In the genomic region with DNA sequence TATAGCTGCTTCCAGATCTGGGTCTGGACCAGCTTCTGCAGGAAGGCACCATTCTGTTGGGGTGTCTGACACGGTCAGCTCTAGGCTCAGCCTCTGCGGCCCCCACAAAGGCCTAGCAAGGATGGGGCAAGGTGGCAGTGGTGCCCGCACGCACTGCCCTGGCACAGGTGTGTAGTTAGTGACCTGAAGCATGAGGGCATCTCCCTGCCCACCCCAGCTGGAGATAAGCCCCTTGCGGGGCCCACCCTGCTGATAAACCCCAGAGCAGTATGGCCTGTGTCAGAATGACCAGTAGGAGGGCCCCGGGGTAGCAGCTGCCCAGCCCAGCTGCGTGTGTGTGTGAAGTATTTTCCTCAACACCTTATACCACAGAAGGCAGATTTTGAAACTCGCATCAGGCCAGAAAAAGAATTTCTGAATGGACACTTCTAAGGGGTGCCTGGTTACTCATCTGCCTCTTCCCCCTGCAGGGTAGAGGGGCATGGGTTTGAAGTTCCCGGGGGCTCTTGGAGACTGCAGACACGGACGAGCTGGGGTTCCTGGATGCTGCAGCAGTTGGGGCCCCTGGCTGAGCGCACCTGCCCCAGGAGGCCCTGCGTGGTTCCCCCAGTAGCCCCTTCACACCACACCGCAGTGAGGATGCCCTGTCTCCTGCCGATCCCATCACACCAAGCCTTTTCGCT, we compare ENCODE assay signal across 8 cellular contexts. TPM values are rescaled to one million over a fixed set of nuclear protein-coding genes. Genes with fewer than 3 reads are reported as not detected.
DNase-seq lines count a peak whose midpoint lies in the region; ATAC-seq and TF ChIP-seq lines count a peak whose summit lies in the region.

No MANE protein-coding gene starts in this region.

- H3K27ac Mint-ChIP-seq in activated T-cell treated with anti-CD3 and anti-CD28 coated beads, Interleukin-2, amount 50 U/mL, for 72 hours: no peak overlapping the region
- H3K27ac Mint-ChIP-seq in T-cell: peak overlapping the region; percentile 34 to 76

- POLR2A ChIA-PET in T-cell (lab: Charles Lee): interaction anchor here in 1 of 2 donors (0.6 kb wide), 1 partner anchor 109 kb away, joined by 3 read pairs; no protein-coding TSS in a partner anchor

- DNase-seq in activated T-cell treated with anti-CD3 and anti-CD28 coated beads for 48 hours (ENCODE audit: low read depth) (peak; percentile 15), T-cell (peak in 2 of 34 experiments; percentile 17 to 19), fibroblast of pulmonary artery (ENCODE audit: low read depth) (peak; percentile 29), spleen (no peak), 8988T (no peak), NCI-H748 treated with DMSO at 0.1 percent for 48 hours (lab: John Stamatoyannopoulos, UW) (no peak)
- no peak for DNase-seq in activated T-cell treated with anti-CD3 and anti-CD28 coated beads, Interleukin-2, amount 50 U/mL, for 72 hours

- peaks cover 39 to 91% (median 75%) of the 10 kb centered on the region in 6 donors for H3K4me1 ChIP-seq in spleen

- H3K36me3 ChIP-seq in spleen: peaks cover 0 to 63% (median 24%) of the 10 kb centered on the region in 6 donors

- H3K4me3 Mint-ChIP-seq in activated T-cell treated with anti-CD3 and anti-CD28 coated beads, Interleukin-2, amount 50 U/mL, for 72 hours: no peak overlapping the region
- no peak overlapping the region for H3K4me3 Mint-ChIP-seq in T-cell

- TF ChIP-seq POLR2A in spleen (IDR thresholded peaks at IDR 0.05): no peak

- H3K36me3 Mint-ChIP-seq in activated T-cell treated with anti-CD3 and anti-CD28 coated beads, Interleukin-2, amount 50 U/mL, for 72 hours (ENCODE audit: insufficient read depth in 2 of 2): peaks cover 10 to 17% of the 10 kb centered on the region in 2 donors
- peaks cover 3% of the 10 kb centered on the region for H3K36me3 Mint-ChIP-seq in T-cell

- no peak for TF ChIP-seq CTCF in fibroblast of pulmonary artery (IDR thresholded peaks at IDR 0.05; ENCODE audit: low read length, missing control alignments)
- TF ChIP-seq CTCF in spleen (IDR thresholded peaks at IDR 0.05 in 8 of 11, conservative IDR thresholded peaks at IDR 0.05 in 3 of 11): no peak

- 64 to 80% (median 71%) methylated on average over 8 to 16 of the region's 16 CpGs for WGBS in spleen, 5 donors

- H3K27ac ChIP-seq in spleen: peak overlapping the region; percentile 3 to 100 (median 73)

- H3K9me3 Mint-ChIP-seq in activated T-cell treated with anti-CD3 and anti-CD28 coated beads, Interleukin-2, amount 50 U/mL, for 72 hours: no peaks in the 10 kb centered on the region
- no peaks in the 10 kb centered on the region for H3K9me3 Mint-ChIP-seq in T-cell

- no peaks in the 10 kb centered on the region for H3K27me3 ChIP-seq in spleen (replicated peaks in 1 of 7)

- no peaks in the 10 kb centered on the region for H3K9me3 ChIP-seq in spleen

- no peaks in the 10 kb centered on the region for H3K27me3 Mint-ChIP-seq in activated T-cell treated with anti-CD3 and anti-CD28 coated beads, Interleukin-2, amount 50 U/mL, for 72 hours (ENCODE audit: low read depth)
- no peaks in the 10 kb centered on the region for H3K27me3 Mint-ChIP-seq in T-cell

- CTCF ChIA-PET in T-cell (lab: Charles Lee): no interaction called here

- H3K4me1 Mint-ChIP-seq in activated T-cell treated with anti-CD3 and anti-CD28 coated beads, Interleukin-2, amount 50 U/mL, for 72 hours (ENCODE audit: low read depth): peaks cover 52% of the 10 kb centered on the region
- H3K4me1 Mint-ChIP-seq in T-cell: peaks cover 35 to 48% (median 39%) of the 10 kb centered on the region in 3 donors

- H3K4me3 ChIP-seq in fibroblast of pulmonary artery (replicated peaks; ENCODE audit: low read depth, low read length) (no peak overlapping the region), spleen (no peak overlapping the region)

- intact Hi-C loops in spleen (cut with DNase I; ENCODE audit: low total_unique reads): no loop called here

- ATAC-seq in activated T-cell treated with anti-CD3 and anti-CD28 coated beads, Interleukin-2, amount 50 U/mL, for 72 hours (replicated peaks in 1 of 2): no peak
- ATAC-seq in T-cell (replicated peaks in 1 of 4): no peak
- no peak for ATAC-seq in HG02981 (IDR thresholded peaks at IDR 0.05; ENCODE audit: unreplicated experiment)

RNA-seq across cellular contexts. Expression of a gene that starts 4.6 kb away (rescaled TPM):
- 100 to 1,000 TPM; 369 to 410 TPM for total RNA-seq in activated T-cell treated with anti-CD3 and anti-CD28 coated beads, Interleukin-2, amount 50 U/mL, for 72 hours
- total RNA-seq in T-cell: 100 to 1,000 TPM; 473 to 577 (median 504) TPM
- total RNA-seq in spleen: 100 to 1,000 TPM; 155 to 392 (median 293) TPM
- 100 to 1,000 TPM; 131 to 261 (median 137) TPM for polyA plus RNA-seq in spleen

RNA-seq across cellular contexts. Expression of a gene that starts 6.2 kb away (rescaled TPM):
- total RNA-seq in activated T-cell treated with anti-CD3 and anti-CD28 coated beads, Interleukin-2, amount 50 U/mL, for 72 hours: 100 to 1,000 TPM; 430 to 436 TPM
- total RNA-seq in T-cell (100 to 1,000 TPM; 228 to 324 (median 269) TPM), spleen (1,000 to 10,000 TPM in 3 of 7 donors, 100 to 1,000 TPM in 4; 561 to 1,208 (median 823) TPM)
- 100 to 1,000 TPM; 161 to 366 (median 188) TPM for polyA plus RNA-seq in spleen

RNA-seq across cellular contexts. Expression of a gene that starts 24.8 kb away (rescaled TPM):
- total RNA-seq in activated T-cell treated with anti-CD3 and anti-CD28 coated beads, Interleukin-2, amount 50 U/mL, for 72 hours: 100 to 1,000 TPM in 1 of 2 donors, 10 to 100 TPM in 1; 95.9 to 122 TPM
- total RNA-seq in T-cell (10 to 100 TPM; 58.2 to 82.9 (median 63.4) TPM), spleen (10 to 100 TPM; 31.5 to 70.0 (median 50.7) TPM)
- 10 to 100 TPM; 23.6 to 56.6 (median 45.7) TPM for polyA plus RNA-seq in spleen

RNA-seq across cellular contexts. Expression of a gene that starts 24.9 kb away (rescaled TPM):
- 100 to 1,000 TPM in 1 of 2 donors, 10 to 100 TPM in 1; 78.5 to 106 TPM for total RNA-seq in activated T-cell treated with anti-CD3 and anti-CD28 coated beads, Interleukin-2, amount 50 U/mL, for 72 hours
- total RNA-seq in T-cell: 10 to 100 TPM; 37.6 to 61.3 (median 51.1) TPM
- 10 to 100 TPM; 52.9 to 99.4 (median 54.9) TPM for total RNA-seq in spleen
- polyA plus RNA-seq in spleen: 100 to 1,000 TPM; 113 to 184 (median 179) TPM

RNA-seq across cellular contexts. Expression of a gene that starts 31.7 kb away (rescaled TPM):
- total RNA-seq in activated T-cell treated with anti-CD3 and anti-CD28 coated beads, Interleukin-2, amount 50 U/mL, for 72 hours: not detected
- total RNA-seq in T-cell (not detected), spleen (not detected)
- polyA plus RNA-seq in spleen: under 1 TPM in 2 of 3 donors, not detected in 1; 0.09 to 0.39 TPM

Comparison
In these comparisons a context has a peak if more than half of its experiments do, and no peak if none do; other contexts are left out.
1. DNase-seq: peak in activated T-cell treated with anti-CD3 and anti-CD28 coated beads for 48 hours (single experiment) and fibroblast of pulmonary artery (single experiment); none in activated T-cell treated with anti-CD3 and anti-CD28 coated beads, Interleukin-2, amount 50 U/mL, for 72 hours (0 of 2), spleen (single experiment), 8988T (single experiment) and NCI-H748 treated with DMSO at 0.1 percent for 48 hours (single experiment).